ENCODE assay signal across 10 cellular contexts in genomic region chr1:201500670-201501120, GRCh38. TPM values are rescaled to one million over a fixed set of nuclear protein-coding genes. Genes with fewer than 3 reads are reported as not detected.
A peak's percentile ranks its signal among the peaks of the same experiment; 100 is the strongest.
DNase-seq lines count a peak whose midpoint lies in the region; FAIRE-seq and TF ChIP-seq lines count a peak whose summit lies in the region.
"Had no signal": no experiment of that assay in that cellular context is flagged by ENCODE, and none has a peak within 500 bp of the region (broad histone marks: within the 10 kb centered on the region; RNA-seq: fewer than 3 reads in every experiment).

No MANE protein-coding gene starts in this region.

- TF ChIP-seq CTCF in H1 (IDR thresholded peaks at IDR 0.05; ENCODE audit: control extremely low read depth in 1 of 3, insufficient read depth in 1 of 3, low read depth in 1 of 3, low read length in 3 of 3) (no peak), GM10266 (IDR thresholded peaks at IDR 0.05; ENCODE audit: control insufficient read depth, insufficient read depth, low read depth, missing control alignments) (no peak)

- TF ChIP-seq POLR2A in H1 (IDR thresholded peaks at IDR 0.05; ENCODE audit: control extremely low read depth in 1 of 2, low read depth in 2 of 2, low read length in 2 of 2) = no peak

- H4K91ac ChIP-seq in H1 (replicated peaks; ENCODE audit: insufficient read length, low read length) = no peak overlapping the region

- H3K9ac ChIP-seq in H1 (replicated peaks in 1 of 4; ENCODE audit: extremely low read depth in 1 of 4, low read depth in 3 of 4, low read length in 3 of 4) = no peak overlapping the region

- CTCF ChIA-PET in H1 (lab: Charles Lee; ENCODE audit: partially characterized antibody) = interaction anchor here (0.7 to 27.5 kb wide), 9 partner anchors 16 to 395 kb away, joined by 3 to 929 read pairs (median 5); partner anchors contain the start of gene NAV1

- peaks cover 3% of the 10 kb centered on the region; the same call in 1 of the 2 replicates for H3K23me2 ChIP-seq in H1 (ENCODE audit: low read depth, low read length)

- peak overlapping the region; percentile 69; the same call in 1 of the 2 replicates for H2AFZ ChIP-seq in H1 (ENCODE audit: low read length)

- no peak overlapping the region for H4K5ac ChIP-seq in H1 (ENCODE audit: insufficient read length, low read depth, low read length)

- H3K36me3 ChIP-seq in H1 (ENCODE audit: control insufficient read depth in 2 of 4, insufficient read depth in 4 of 4, low read length in 3 of 4) = no peaks in the 10 kb centered on the region

- no peaks in the 10 kb centered on the region for H3K79me2 ChIP-seq in H1 (ENCODE audit: control insufficient read depth in 1 of 2, insufficient read depth in 2 of 2, low read length in 2 of 2)

- no peak overlapping the region for H3K56ac ChIP-seq in H1 (replicated peaks; ENCODE audit: insufficient read length, low read depth, low read length)

- no peak overlapping the region for H4K8ac ChIP-seq in H1 (ENCODE audit: extremely low read depth, insufficient read depth, low read length)

- DNase-seq in NCI-H69 (lab: John Stamatoyannopoulos, UW) = peak; percentile 33
- DNase-seq in H1 (ENCODE audit: low read depth in 1 of 2, low spot score in 2 of 2) = no peak
- peak; percentile 85 for DNase-seq in medulla oblongata (ENCODE audit: extremely low spot score)
- peak in 15 of 49 donors; percentile 55 to 89 (median 73) for DNase-seq in substantia nigra (lab: John Stamatoyannopoulos, UW)
- DNase-seq in NCI-H446 treated with DMSO at 0.1 percent for 48 hours (lab: John Stamatoyannopoulos, UW) = no peak
- no peak for DNase-seq in mesenteric fat pad (ENCODE audit: low spot score)
- no peak for DNase-seq in GM10266 (ENCODE audit: extremely low spot score)
- DNase-seq in stimulated activated CD8-positive, alpha-beta memory T cell treated with anti-CD3 and anti-CD28 coated beads, Interleukin-4, amount 100 ng/mL, for 48 hours = no peak
- DNase-seq: NCI-H526, T-helper 9 cell had no signal

- no peak overlapping the region for H2BK5ac ChIP-seq in H1 (ENCODE audit: low read depth, low read length)

- WGBS in H1 (ENCODE audit: extremely low coverage in 1 of 2, insufficient coverage in 1 of 2, insufficient read length in 1 of 2, insufficient replicate concordance in 2 of 2, low coverage in 1 of 2, low lambda C conversion rate in 2 of 2, missing lambda C conversion rate in 1 of 2), 2 experiments = 80% methylated on average over 4 of the region's 4 CpGs; no CpG with 5 or more reads in 1 of the 2 experiments

- peak overlapping the region; percentile 15 to 16; a peak in 2 of 4 replicates for H3K4me2 ChIP-seq in H1 (ENCODE audit: insufficient read depth in 1 of 2, low read depth in 2 of 2, low read length in 2 of 2)

- H4K20me1 ChIP-seq in H1 (replicated peaks in 1 of 2; ENCODE audit: control insufficient read depth in 1 of 2, insufficient read depth in 2 of 2, low read length in 2 of 2) = no peaks in the 10 kb centered on the region

- no peak overlapping the region for H3K4me3 ChIP-seq in H1 (ENCODE audit: extremely low read depth in 1 of 4, insufficient read depth in 2 of 4, low read depth in 3 of 4, low read length in 4 of 4)

- peak overlapping the region; percentile 83 for H3K18ac ChIP-seq in H1 (ENCODE audit: extremely low read depth, low read length)

- no peaks in the 10 kb centered on the region for H3K79me1 ChIP-seq in H1 (ENCODE audit: low read depth, low read length)

- no peak overlapping the region for H3K14ac ChIP-seq in H1 (ENCODE audit: insufficient read length)

- H3K4ac ChIP-seq in H1 (replicated peaks; ENCODE audit: insufficient read length, low read depth, low read length) = no peak overlapping the region

- no peak for TF ChIP-seq RAD21 in H1 (IDR thresholded peaks at IDR 0.05 in 1 of 2, conservative IDR thresholded peaks at IDR 0.05 in 1 of 2; ENCODE audit: low read depth in 2 of 2, low read length in 2 of 2)

- H2BK120ac ChIP-seq in H1 (replicated peaks; ENCODE audit: low read depth, low read length) = no peak overlapping the region

- POLR2A ChIA-PET in H1 (lab: Charles Lee; ENCODE audit: partially characterized antibody) = interaction anchor here (0.7 to 6.9 kb wide), 4 partner anchors 12 to 402 kb away, joined by 3 to 52 read pairs (median 9); no protein-coding TSS in a partner anchor

- no peak for TF ChIP-seq EP300 in H1 (IDR thresholded peaks at IDR 0.05; ENCODE audit: borderline replicate concordance in 1 of 2, low read depth in 2 of 2, low read length in 2 of 2)

- H3K27me3 ChIP-seq in H1 (replicated peaks in 1 of 4; ENCODE audit: control insufficient read depth in 3 of 4, extremely low read depth in 1 of 4, insufficient read depth in 3 of 4, low read length in 3 of 4) = peaks cover 0 to 2% (median under 1%) of the 10 kb centered on the region in 4 experiments; a peak in 4 of 7 replicates

- peaks cover 11 to 27% (median 21%) of the 10 kb centered on the region in 4 experiments for H3K4me1 ChIP-seq in H1 (replicated peaks in 1 of 4; ENCODE audit: control insufficient read depth in 3 of 4, insufficient read depth in 4 of 4, low read length in 3 of 4)

- H2AK5ac ChIP-seq in H1 (ENCODE audit: low read depth, low read length) = peak overlapping the region; percentile 32

- H3K27ac ChIP-seq in H1 (ENCODE audit: low read depth, low read length) = peak overlapping the region; percentile 63
- H3K27ac ChIP-seq in substantia nigra (ENCODE audit: low read depth, low read length, poor library complexity, severe bottlenecking) = peak overlapping the region; percentile 98

- no peaks in the 10 kb centered on the region for H3K9me3 ChIP-seq in H1 (ENCODE audit: insufficient read depth in 2 of 2, low read depth in 1 of 2, low read length in 1 of 2)

- no peak for FAIRE-seq in H1 (lab: Jason Lieb, UNC)

- 0 out of 2 replicates have a peak overlapping the region, but pooled peaks have one; percentile 8 for H2BK15ac ChIP-seq in H1 (ENCODE audit: low read length)

- H3K23ac ChIP-seq in H1 (ENCODE audit: insufficient read length) = no peak overlapping the region

- peak overlapping the region; percentile 98 for H2BK12ac ChIP-seq in H1 (ENCODE audit: low read depth, low read length)

- 0 out of 2 replicates have a peak overlapping the region, but pooled peaks have one; percentile 73 for H2BK20ac ChIP-seq in H1 (ENCODE audit: low read length)

TF ChIP-seq in H1, 55 proteins besides CTCF, POLR2A, EP300 and RAD21:
- TF ChIP-seq SRF (IDR thresholded peaks at IDR 0.05; ENCODE audit: low read depth, low read length) = peak; percentile 89
- TF ChIP-seq NANOG (IDR thresholded peaks at IDR 0.05; ENCODE audit: insufficient read depth, low read depth, low read length, poor library complexity, severe bottlenecking) = no peak
- TF ChIP-seq ASH2L (IDR thresholded peaks at IDR 0.05; ENCODE audit: low read length) = peak; percentile 10

RNA-seq across cellular contexts. Expression of gene CSRP1, which starts 6.2 kb away (rescaled TPM):
- 22.3 and 24.1 TPM in 2 replicates for total RNA-seq in H1 (2021; fragmentation: NEBNext Ultra II Directional; extraction: Animal tissue kit (Norgen Biotek cat#: 25700))
- polyA plus RNA-seq in H1 (2011; rRNA removed) = 13.2 and 14.2 TPM in 2 replicates
- polyA plus RNA-seq in H1 (2011; cell fraction: cytosol; rRNA removed) = 13.4 TPM
- 14.7 TPM for polyA plus RNA-seq in H1 (2011; cell fraction: nucleus; rRNA removed)
- 12.4 to 15.0 TPM (median 13.8 TPM) in 4 replicates for polyA plus RNA-seq in H1 (2012, experiment 1 of 2)
- polyA plus RNA-seq in H1 (2012, experiment 2 of 2) = 20.3 TPM
- 15.9 TPM for polyA plus RNA-seq in H1 (2013, experiment 1 of 2)
- 15.4 TPM for polyA plus RNA-seq in H1 (2013, experiment 2 of 2)
- 10.5 and 12.6 TPM in 2 replicates for polyA minus RNA-seq in H1 (2011; rRNA and poly(A)+ RNA removed)
- polyA minus RNA-seq in H1 (2011; cell fraction: cytosol; rRNA and poly(A)+ RNA removed) = 9.5 TPM
- 9.3 TPM for polyA minus RNA-seq in H1 (2011; cell fraction: nucleus; rRNA and poly(A)+ RNA removed)
- total RNA-seq in mesenteric fat pad = 151 TPM

RNA-seq across cellular contexts. Expression of gene PHLDA3, which starts 31.7 kb away (rescaled TPM):
- 27.5 and 27.7 TPM in 2 replicates for total RNA-seq in H1 (2021; fragmentation: NEBNext Ultra II Directional; extraction: Animal tissue kit (Norgen Biotek cat#: 25700))
- 25.5 and 42.8 TPM in 2 replicates for polyA plus RNA-seq in H1 (2011; rRNA removed)
- polyA plus RNA-seq in H1 (2011; cell fraction: cytosol; rRNA removed) = 54.2 TPM
- 49.9 TPM for polyA plus RNA-seq in H1 (2011; cell fraction: nucleus; rRNA removed)
- 20.2 to 38.8 TPM (median 34.1 TPM) in 4 replicates for polyA plus RNA-seq in H1 (2012, experiment 1 of 2)
- 27.9 TPM for polyA plus RNA-seq in H1 (2012, experiment 2 of 2)
- 10.0 TPM for polyA plus RNA-seq in H1 (2013, experiment 1 of 2)
- 11.0 TPM for polyA plus RNA-seq in H1 (2013, experiment 2 of 2)
- 10.2 and 11.8 TPM in 2 replicates for polyA minus RNA-seq in H1 (2011; rRNA and poly(A)+ RNA removed)
- 26.1 TPM for polyA minus RNA-seq in H1 (2011; cell fraction: cytosol; rRNA and poly(A)+ RNA removed)
- polyA minus RNA-seq in H1 (2011; cell fraction: nucleus; rRNA and poly(A)+ RNA removed) = 40.8 TPM
- 358 TPM for total RNA-seq in mesenteric fat pad

RNA-seq across cellular contexts. Expression of gene NAV1, which starts 38.2 kb away (rescaled TPM):
- 42.7 and 43.6 TPM in 2 replicates for total RNA-seq in H1 (2021; fragmentation: NEBNext Ultra II Directional; extraction: Animal tissue kit (Norgen Biotek cat#: 25700))
- polyA plus RNA-seq in H1 (2011; rRNA removed) = 9.9 and 12.2 TPM in 2 replicates
- 6.1 TPM for polyA plus RNA-seq in H1 (2011; cell fraction: cytosol; rRNA removed)
- 21.8 TPM for polyA plus RNA-seq in H1 (2011; cell fraction: nucleus; rRNA removed)
- polyA plus RNA-seq in H1 (2012, experiment 1 of 2) = 18.4 to 24.2 TPM (median 23.3 TPM) in 4 replicates
- 6.4 TPM for polyA plus RNA-seq in H1 (2012, experiment 2 of 2)
- polyA plus RNA-seq in H1 (2013, experiment 1 of 2) = 16.4 TPM
- polyA plus RNA-seq in H1 (2013, experiment 2 of 2) = 14.6 TPM
- polyA minus RNA-seq in H1 (2011; rRNA and poly(A)+ RNA removed) = 23.8 and 26.1 TPM in 2 replicates
- polyA minus RNA-seq in H1 (2011; cell fraction: cytosol; rRNA and poly(A)+ RNA removed) = 24.7 TPM
- 27.6 TPM for polyA minus RNA-seq in H1 (2011; cell fraction: nucleus; rRNA and poly(A)+ RNA removed)
- 133 TPM for total RNA-seq in mesenteric fat pad

Comparison
In these comparisons a context has a peak if more than half of its experiments do, and no peak if none do; other contexts are left out.
1. DNase-seq: peak in NCI-H69 (single experiment) and medulla oblongata (single experiment); none in H1 (0 of 2), NCI-H446 treated with DMSO at 0.1 percent for 48 hours (single experiment), mesenteric fat pad (single experiment), GM10266 (single experiment) and stimulated activated CD8-positive, alpha-beta memory T cell treated with anti-CD3 and anti-CD28 coated beads, Interleukin-4, amount 100 ng/mL, for 48 hours (single experiment).
2. RNA of gene PHLDA3, which starts 31.7 kb away (total RNA-seq): 358 TPM in mesenteric fat pad (single experiment); 27.5 to 27.7 TPM in H1; every median in the first group is over 10 times any median in the second.